8 cellular contexts compared by ENCODE assay signal in the genomic region with DNA sequence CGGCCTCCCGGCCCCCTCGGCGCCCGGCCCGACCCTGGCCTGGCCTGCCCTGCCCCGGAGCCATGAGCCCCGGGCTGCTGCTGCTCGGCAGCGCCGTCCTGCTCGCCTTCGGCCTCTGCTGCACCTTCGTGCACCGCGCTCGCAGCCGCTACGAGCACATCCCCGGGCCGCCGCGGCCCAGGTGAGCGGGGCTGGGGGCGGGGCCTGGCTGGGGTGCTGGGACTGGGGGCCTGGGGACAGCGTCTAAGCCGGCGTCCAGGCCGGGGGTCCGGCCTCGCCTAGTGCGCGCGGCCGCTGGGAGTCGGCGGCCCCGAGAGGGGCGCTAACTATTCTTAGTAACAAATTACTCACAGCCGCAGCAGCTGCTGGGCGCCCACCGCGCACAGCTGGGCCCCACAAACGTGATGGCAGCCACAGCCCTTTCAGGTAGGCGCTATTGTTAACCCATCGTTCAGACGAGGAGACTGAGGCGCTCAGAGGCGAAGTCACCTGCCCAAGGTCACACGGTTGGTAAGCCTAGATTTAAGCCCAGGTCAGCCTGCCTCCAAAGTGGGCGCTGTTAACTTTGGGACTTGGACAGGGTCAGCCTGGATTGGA. TPM values are rescaled to one million over a fixed set of nuclear protein-coding genes. Genes with fewer than 3 reads are reported as not detected.
DNase-seq lines count a peak whose midpoint lies in the region; ATAC-seq and TF ChIP-seq lines count a peak whose summit lies in the region.

No MANE protein-coding gene starts in this region.

- peak; percentile 19 for DNase-seq in GM12865 (ENCODE audit: low read depth)
- peak; percentile 80 for DNase-seq in NCI-H69 (lab: John Stamatoyannopoulos, UW)
- peak; percentile 61 for DNase-seq in glutamatergic neuron
- no peak for DNase-seq in stimulated activated naive B cell treated with anti-CD40 and anti-IgM and Interleukin-4, amounts not matched to agents 10 μg/mL and 1 μg/mL and 100 μg/mL, for 72 hours
- no peak for DNase-seq in HK-2 (ENCODE audit: unreplicated experiment)
- no peak for DNase-seq in CD1c-positive myeloid dendritic cell (ENCODE audit: extremely low spot score)
- no peak for DNase-seq in KBM-7

- no peak overlapping the region for H3K27ac Mint-ChIP-seq in glutamatergic neuron (ENCODE audit: unreplicated experiment)
- no peak overlapping the region for H3K27ac Mint-ChIP-seq in stimulated activated naive B cell treated with anti-CD40 and anti-IgM and Interleukin-4, amounts not matched to agents 10 μg/mL and 1 μg/mL and 100 μg/mL, for 72 hours

- ATAC-seq in GM21717 (IDR thresholded peaks at IDR 0.05; ENCODE audit: unreplicated experiment): peak; percentile 2
- ATAC-seq in stimulated activated naive B cell treated with anti-CD40 and anti-IgM and Interleukin-4, amounts not matched to agents 10 μg/mL and 1 μg/mL and 100 μg/mL, for 72 hours (replicated peaks): peak; percentile 25 to 32

- H3K4me3 Mint-ChIP-seq in glutamatergic neuron (ENCODE audit: unreplicated experiment): peak overlapping the region; percentile 30
- no peak overlapping the region for H3K4me3 Mint-ChIP-seq in stimulated activated naive B cell treated with anti-CD40 and anti-IgM and Interleukin-4, amounts not matched to agents 10 μg/mL and 1 μg/mL and 100 μg/mL, for 72 hours

- peaks cover 3% of the 10 kb centered on the region for H3K9me3 Mint-ChIP-seq in glutamatergic neuron (ENCODE audit: unreplicated experiment)
- no peaks in the 10 kb centered on the region for H3K9me3 Mint-ChIP-seq in stimulated activated naive B cell treated with anti-CD40 and anti-IgM and Interleukin-4, amounts not matched to agents 10 μg/mL and 1 μg/mL and 100 μg/mL, for 72 hours

- H3K27me3 Mint-ChIP-seq in glutamatergic neuron (ENCODE audit: unreplicated experiment): peaks cover 9% of the 10 kb centered on the region
- peaks cover 43 to 61% of the 10 kb centered on the region in 2 donors for H3K27me3 Mint-ChIP-seq in stimulated activated naive B cell treated with anti-CD40 and anti-IgM and Interleukin-4, amounts not matched to agents 10 μg/mL and 1 μg/mL and 100 μg/mL, for 72 hours

- TF ChIP-seq CTCF in GM12865 (IDR thresholded peaks at IDR 0.05; ENCODE audit: insufficient read depth, low read depth, low read length, missing control alignments): no peak
- TF ChIP-seq CTCF in glutamatergic neuron (IDR thresholded peaks at IDR 0.05; ENCODE audit: partially characterized antibody, unreplicated experiment): no peak

- H3K4me1 Mint-ChIP-seq in glutamatergic neuron (ENCODE audit: low read depth, unreplicated experiment): peaks cover 7% of the 10 kb centered on the region
- peaks cover 11 to 33% of the 10 kb centered on the region in 2 donors for H3K4me1 Mint-ChIP-seq in stimulated activated naive B cell treated with anti-CD40 and anti-IgM and Interleukin-4, amounts not matched to agents 10 μg/mL and 1 μg/mL and 100 μg/mL, for 72 hours

- in situ Hi-C loops in KBM-7 (cut with MboI; ENCODE audit: low pct_unique_long_range_greater_than_20kb, low sequenced_read_pairs): no loop called here

- H3K36me3 Mint-ChIP-seq in glutamatergic neuron (ENCODE audit: unreplicated experiment): no peaks in the 10 kb centered on the region
- H3K36me3 Mint-ChIP-seq in stimulated activated naive B cell treated with anti-CD40 and anti-IgM and Interleukin-4, amounts not matched to agents 10 μg/mL and 1 μg/mL and 100 μg/mL, for 72 hours: peaks cover 2 to 4% of the 10 kb centered on the region in 2 donors

- peak overlapping the region; percentile 34; the same call in 1 of the 2 replicates for H3K4me3 ChIP-seq in GM12865 (ENCODE audit: low read depth, low read length)

RNA-seq across cellular contexts. Expression of a gene that starts 0.4 kb away (rescaled TPM):
- 2.1 TPM for total RNA-seq in glutamatergic neuron (ENCODE audit: unreplicated experiment)

RNA-seq across cellular contexts. Expression of a gene that starts 39.5 kb away (rescaled TPM):
- total RNA-seq in glutamatergic neuron (ENCODE audit: unreplicated experiment): 0.47 TPM

Comparison
In these comparisons a context has a peak if more than half of its experiments do, and no peak if none do; other contexts are left out.
1. DNase-seq: peak in GM12865 (single experiment), NCI-H69 (single experiment) and glutamatergic neuron (single experiment); none in stimulated activated naive B cell treated with anti-CD40 and anti-IgM and Interleukin-4, amounts not matched to agents 10 μg/mL and 1 μg/mL and 100 μg/mL, for 72 hours (single experiment), HK-2 (single experiment), CD1c-positive myeloid dendritic cell (single experiment) and KBM-7 (single experiment).